ENCODE assay signal across 24 cellular contexts in genomic region chr13:97935071-97935470, GRCh38.
"Had no signal": no experiment of that assay in that cellular context is flagged by ENCODE, and none has a peak within 500 bp of the region (broad histone marks: within the 10 kb centered on the region; RNA-seq: fewer than 3 reads in every experiment).

No MANE protein-coding gene starts in this region.

- H3K9me3 ChIP-seq: MG63 had no signal

- H3K27ac Mint-ChIP-seq: activated CD4-positive, alpha-beta memory T cell treated with anti-CD3 and anti-CD28 coated beads for 36 hours; activated CD4-positive, alpha-beta T cell treated with anti-CD3 and anti-CD28 coated beads, Interleukin-2, amount 10 ng/mL, durations not matched to agents 7 days and 5 days; activated naive CD4-positive, alpha-beta T cell treated with anti-CD3 and anti-CD28 coated beads for 36 hours; activated naive CD8-positive, alpha-beta T cell treated with anti-CD3 and anti-CD28 coated beads for 36 hours; activated T-helper 17 cell treated with anti-CD3 and anti-CD28 coated beads, Interleukin-2, amount 50 U/mL, for 72 hours; T-cell had no signal

- ATAC-seq: activated T-cell treated with anti-CD3 and anti-CD28 coated beads, Interleukin-2, amount 50 U/mL, for 4 hours; activated T-helper 17 cell treated with anti-CD3 and anti-CD28 coated beads, Interleukin-2, amount 50 U/mL, for 72 hours; T-cell had no signal

- H3K4me3 ChIP-seq: MG63 had no signal

- FAIRE-seq: TTC549 had no signal

- H3K4me3 Mint-ChIP-seq: activated CD4-positive, alpha-beta memory T cell treated with anti-CD3 and anti-CD28 coated beads for 36 hours; activated CD4-positive, alpha-beta T cell treated with anti-CD3 and anti-CD28 coated beads, Interleukin-2, amount 10 ng/mL, durations not matched to agents 7 days and 5 days; activated naive CD4-positive, alpha-beta T cell treated with anti-CD3 and anti-CD28 coated beads for 36 hours; activated naive CD8-positive, alpha-beta T cell treated with anti-CD3 and anti-CD28 coated beads for 36 hours; activated T-cell treated with anti-CD3 and anti-CD28 coated beads, Interleukin-2, amount 50 U/mL, for 4 hours; activated T-helper 17 cell treated with anti-CD3 and anti-CD28 coated beads, Interleukin-2, amount 50 U/mL, for 72 hours; T-cell had no signal

- H3K9me3 Mint-ChIP-seq: activated CD4-positive, alpha-beta memory T cell treated with anti-CD3 and anti-CD28 coated beads for 36 hours; activated CD4-positive, alpha-beta T cell treated with anti-CD3 and anti-CD28 coated beads, Interleukin-2, amount 10 ng/mL, durations not matched to agents 7 days and 5 days; activated naive CD4-positive, alpha-beta T cell treated with anti-CD3 and anti-CD28 coated beads for 36 hours; activated naive CD8-positive, alpha-beta T cell treated with anti-CD3 and anti-CD28 coated beads for 36 hours; activated T-cell treated with anti-CD3 and anti-CD28 coated beads, Interleukin-2, amount 50 U/mL, for 4 hours; activated T-helper 17 cell treated with anti-CD3 and anti-CD28 coated beads, Interleukin-2, amount 50 U/mL, for 72 hours; T-cell had no signal

- H3K4me1 Mint-ChIP-seq: activated CD4-positive, alpha-beta T cell treated with anti-CD3 and anti-CD28 coated beads, Interleukin-2, amount 10 ng/mL, durations not matched to agents 7 days and 5 days; activated naive CD8-positive, alpha-beta T cell treated with anti-CD3 and anti-CD28 coated beads for 36 hours; activated T-helper 17 cell treated with anti-CD3 and anti-CD28 coated beads, Interleukin-2, amount 50 U/mL, for 72 hours; T-cell had no signal

- H3K36me3 Mint-ChIP-seq: activated CD4-positive, alpha-beta memory T cell treated with anti-CD3 and anti-CD28 coated beads for 36 hours; activated naive CD8-positive, alpha-beta T cell treated with anti-CD3 and anti-CD28 coated beads for 36 hours; T-cell had no signal

- H3K36me3 ChIP-seq: MG63 had no signal

- H3K27me3 ChIP-seq: MG63 had no signal

- DNase-seq: activated CD4-positive, alpha-beta memory T cell treated with anti-CD3 and anti-CD28 coated beads for 36 hours; activated CD4-positive, alpha-beta T cell treated with anti-CD3 and anti-CD28 coated beads, Interleukin-2, amount 10 ng/mL, durations not matched to agents 7 days and 5 days; activated CD4-positive, CD25-positive, alpha-beta regulatory T cell; activated CD8-positive, alpha-beta memory T cell treated with anti-CD3 and anti-CD28 coated beads for 24 hours; activated gamma-delta T cell; activated naive CD4-positive, alpha-beta T cell treated with anti-CD3 and anti-CD28 coated beads for 36 hours; activated naive CD8-positive, alpha-beta T cell treated with anti-CD3 and anti-CD28 coated beads for 36 hours; activated T-cell treated with anti-CD3 and anti-CD28 coated beads, Interleukin-2, amount 50 U/mL, for 4 hours; MG63; MV-4-11; NCI-H1092 treated with DMSO at 0.1 percent for 48 hours; NCI-H1417 treated with DMSO at 0.1 percent for 48 hours; NCI-H1694; NCI-H2029; NCI-H2107; NCI-H2171 treated with DMSO at 0.1 percent for 48 hours; NCI-H510A; NCI-H82; SIG-M5; T-cell; T-helper 2 cell; T1000 had no signal
